Comparison of ENCODE assay signal across 29 cellular contexts in genomic region chr20:49901588-49901987, GRCh38. TPM values are rescaled to one million over a fixed set of nuclear protein-coding genes. Genes with fewer than 3 reads are reported as not detected.
DNase-seq lines count a peak whose midpoint lies in the region; ATAC-seq and TF ChIP-seq lines count a peak whose summit lies in the region.
"Had no signal": no experiment of that assay in that cellular context is flagged by ENCODE, and none has a peak within 500 bp of the region (broad histone marks: within the 10 kb centered on the region; RNA-seq: fewer than 3 reads in every experiment).

No MANE protein-coding gene starts in this region.

- no peaks in the 10 kb centered on the region for H3K9me3 ChIP-seq in gastrocnemius medialis
- H3K9me3 ChIP-seq: neutrophil, psoas muscle had no signal

- no peak for TF ChIP-seq POLR2A in gastrocnemius medialis (IDR thresholded peaks at IDR 0.05)

- peaks cover 0 to 27% of the 10 kb centered on the region in 2 donors for H3K36me3 ChIP-seq in gastrocnemius medialis

- in situ Hi-C loops in gastrocnemius medialis (cut with MboI; ENCODE audit: low sequenced_read_pairs in 4 of 4) = no loop called here

- peaks cover 7 to 10% of the 10 kb centered on the region in 2 donors for H3K4me1 ChIP-seq in gastrocnemius medialis

- no peak overlapping the region for H3K4me3 ChIP-seq in gastrocnemius medialis
- H3K4me3 ChIP-seq: GM23338, lung, psoas muscle had no signal

- ATAC-seq in gastrocnemius medialis = peak; percentile 31 to 42
- ATAC-seq: GM23338 had no signal

- TF ChIP-seq CTCF in gastrocnemius medialis (IDR thresholded peaks at IDR 0.05 in 4 of 5, conservative IDR thresholded peaks at IDR 0.05 in 1 of 5) = no peak

- peak overlapping the region; percentile 19 for H3K27ac ChIP-seq in cingulate gyrus (ENCODE audit: low read depth, low read length)
- peak overlapping the region in 3 of 4 donors; percentile 15 to 52 (median 32) for H3K27ac ChIP-seq in gastrocnemius medialis
- H3K27ac ChIP-seq: neutrophil, psoas muscle had no signal

- peak; percentile 50 for DNase-seq in activated effector memory CD4-positive, alpha-beta T cell treated with anti-CD3 and anti-CD28 coated beads, Interleukin-2, amount 50 U/mL, for 16 hours
- DNase-seq in activated effector memory CD4-positive, alpha-beta T cell treated with Interleukin-2 at 50 U/mL for 16 hours = no peak
- DNase-seq in NCI-H69 (lab: John Stamatoyannopoulos, UW) (peak; percentile 58), gastrocnemius medialis (peak in 1 of 2 donors; percentile 29), DMS53 treated with DMSO at 0.1 percent for 48 hours (lab: John Stamatoyannopoulos, UW; ENCODE audit: unreplicated experiment) (no peak), SIG-M5 (lab: John Stamatoyannopoulos, UW) (no peak)
- no peak for DNase-seq in activated T-cell treated with anti-CD3 and anti-CD28 coated beads, Interleukin-2, amount 50 U/mL, for 1 hour
- DNase-seq: activated CD4-positive, CD25-positive, alpha-beta regulatory T cell treated with anti-CD3 and anti-CD28 coated beads, Interleukin-2, amount 50 U/mL, for 72 hours; activated CD8-positive, alpha-beta memory T cell treated with anti-CD3 and anti-CD28 coated beads for 24 hours; activated naive CD4-positive, alpha-beta T cell treated with anti-CD3 and anti-CD28 coated beads, Interleukin-2, amount 50 U/mL, for 16 hours; activated T-cell treated with anti-CD3 and anti-CD28 coated beads, Interleukin-2, amount 50 U/mL, for 48 hours; amygdala; CD4-positive, alpha-beta memory T cell; GDM1; HFFc6; KBM-7; kidney; MM.1S; NCI-H1436; NCI-H345; NCI-H774; psoas muscle; SHP77; small intestine; stimulated activated CD4-positive, alpha-beta T cell treated with anti-CD3 and anti-CD28 coated beads, Interleukin-1b, Interleukin-23, amount 100 ng/mL, for 48 hours had no signal

- no peaks in the 10 kb centered on the region for H3K27me3 ChIP-seq in gastrocnemius medialis
- H3K27me3 ChIP-seq: neutrophil had no signal

- intact Hi-C loops in gastrocnemius medialis (cut with DNase I; ENCODE audit: low total_unique reads) = no loop called here

RNA-seq across cellular contexts. Expression of gene SPATA2, which starts 13.7 kb away (rescaled TPM):
- total RNA-seq in gastrocnemius medialis = 10 to 100 TPM in 2 of 4 donors, 1 to 10 TPM in 2; 7.7 to 10.7 (median 9.7) TPM

RNA-seq across cellular contexts. Expression of gene RNF114, which starts 34.6 kb away (rescaled TPM):
- total RNA-seq in gastrocnemius medialis = 100 to 1,000 TPM; 133 to 216 (median 172) TPM

Comparison
In these comparisons a context has a peak if more than half of its experiments do, and no peak if none do; other contexts are left out.
1. DNase-seq: peak in activated effector memory CD4-positive, alpha-beta T cell treated with anti-CD3 and anti-CD28 coated beads, Interleukin-2, amount 50 U/mL, for 16 hours (single experiment) and NCI-H69 (single experiment); none in activated effector memory CD4-positive, alpha-beta T cell treated with Interleukin-2 at 50 U/mL for 16 hours (single experiment), activated T-cell treated with anti-CD3 and anti-CD28 coated beads, Interleukin-2, amount 50 U/mL, for 1 hour (single experiment), DMS53 treated with DMSO at 0.1 percent for 48 hours (single experiment) and SIG-M5 (single experiment).